Comparison of ENCODE assay signal across 17 cellular contexts in genomic region chr4:152258391-152258790, GRCh38.
DNase-seq lines count a peak whose midpoint lies in the region; ATAC-seq and TF ChIP-seq lines count a peak whose summit lies in the region.
"Had no signal": no experiment of that assay in that cellular context is flagged by ENCODE, and none has a peak within 500 bp of the region (broad histone marks: within the 10 kb centered on the region; RNA-seq: fewer than 3 reads in every experiment).

No MANE protein-coding gene starts in this region.

- H3K9me3 ChIP-seq in CD4-positive, alpha-beta T cell (ENCODE audit: control insufficient read depth, low read length), result no peaks in the 10 kb centered on the region
- H3K9me3 ChIP-seq in adipocyte (ENCODE audit: control insufficient read depth, low read length) (peaks cover 15% of the 10 kb centered on the region), mesodermal cell (ENCODE audit: control insufficient read depth, low read length) (peaks cover 5% of the 10 kb centered on the region)

- H3K4me1 Mint-ChIP-seq in CD4-positive, alpha-beta T cell (ENCODE audit: low read depth), result no peaks in the 10 kb centered on the region
- H3K4me1 Mint-ChIP-seq in HFFc6 (ENCODE audit: low read depth), result no peaks in the 10 kb centered on the region

- no peak for TF ChIP-seq CTCF in CD4-positive, alpha-beta T cell (IDR thresholded peaks at IDR 0.05)
- TF ChIP-seq CTCF in HFFc6 (IDR thresholded peaks at IDR 0.05), result no peak
- no peak for TF ChIP-seq CTCF in GM13977 (IDR thresholded peaks at IDR 0.05; ENCODE audit: extremely low read depth, insufficient read depth, missing control alignments)

- DNase-seq in CD4-positive, alpha-beta T cell, result no peak
- DNase-seq in HFFc6 (no peak), adipocyte (ENCODE audit: low read depth) (no peak), NCI-H2196 (lab: John Stamatoyannopoulos, UW; ENCODE audit: unreplicated experiment) (no peak), NCI-H748 treated with DMSO at 0.1 percent for 48 hours (lab: John Stamatoyannopoulos, UW) (no peak), GM13977 (ENCODE audit: low spot score) (no peak)
- DNase-seq: AML-193, cerebellar nuclear complex, foreskin melanocyte, GDM1, left ventricle myocardium superior, NCI-H2171 treated with DMSO at 0.1 percent for 48 hours, RPMI8226, small intestine had no signal

- H3K27me3 Mint-ChIP-seq in CD4-positive, alpha-beta T cell, result no peaks in the 10 kb centered on the region
- H3K27me3 Mint-ChIP-seq in HFFc6 (ENCODE audit: insufficient read depth), result no peaks in the 10 kb centered on the region

- WGBS in mesodermal cell (ENCODE audit: insufficient coverage in 2 of 2), 2 experiments, result 40 to 100% methylated on average over 1 of the region's 5 CpGs

- H3K9ac ChIP-seq in adipocyte (ENCODE audit: low read length), result peak overlapping the region; percentile 58

- H3K4me3 Mint-ChIP-seq in CD4-positive, alpha-beta T cell, result no peak overlapping the region
- H3K4me3 Mint-ChIP-seq in HFFc6, result peak overlapping the region; percentile 63

- H3K27me3 ChIP-seq in CD4-positive, alpha-beta T cell (ENCODE audit: control insufficient read depth, insufficient read depth, low read length), result no peaks in the 10 kb centered on the region
- no peaks in the 10 kb centered on the region for H3K27me3 ChIP-seq in adipocyte (replicated peaks; ENCODE audit: control insufficient read depth, insufficient read depth, low read length)

- in situ Hi-C loops in GM13977 (cut with MboI; ENCODE audit: low pct_unique_long_range_greater_than_20kb, low sequenced_read_pairs, unreplicated experiment), result no loop called here

- H3K4me3 ChIP-seq in adipocyte (ENCODE audit: low read length) (no peak overlapping the region), mesodermal cell (ENCODE audit: extremely low read depth, insufficient read depth, low read length, poor library complexity, severe bottlenecking) (no peak overlapping the region)
- H3K4me3 ChIP-seq: K562 had no signal

- no peak overlapping the region for H3K27ac ChIP-seq in CD4-positive, alpha-beta T cell (ENCODE audit: low read depth, low read length)
- peak overlapping the region; percentile 96 for H3K27ac ChIP-seq in mesodermal cell (ENCODE audit: low read depth, low read length, severe bottlenecking)
- H3K27ac ChIP-seq: VCaP had no signal

- H3K9me3 Mint-ChIP-seq in CD4-positive, alpha-beta T cell, result peaks cover 3% of the 10 kb centered on the region
- peaks cover 5% of the 10 kb centered on the region; the same call in 1 of the 2 replicates for H3K9me3 Mint-ChIP-seq in HFFc6

- ATAC-seq in CD4-positive, alpha-beta T cell (ENCODE audit: poor library complexity), result no peak
- ATAC-seq: K562 had no signal

- POLR2A ChIA-PET in CD4-positive, alpha-beta T cell (lab: Charles Lee), result interaction anchor here (1.5 to 1.7 kb wide), 3 partner anchors 12 to 158 kb away, joined by 4 to 7 read pairs (median 5); no protein-coding TSS in a partner anchor

- intact Hi-C loops in CD4-positive, alpha-beta T cell (cut with DNase I, micrococcal nuclease), result loop anchor here in 1 of 2 experiments (10.0 kb wide), 1 partner anchor 154 kb away; no protein-coding TSS in a partner anchor

- CTCF ChIA-PET in CD4-positive, alpha-beta T cell (lab: Charles Lee), result interaction anchor here (0.6 kb wide), 1 partner anchor 383 kb away, joined by 3 read pairs; no protein-coding TSS in a partner anchor

- peaks cover 11% of the 10 kb centered on the region for H3K4me1 ChIP-seq in adipocyte (ENCODE audit: control insufficient read depth, insufficient read depth, low read length)
- peaks cover 34% of the 10 kb centered on the region for H3K4me1 ChIP-seq in mesodermal cell (ENCODE audit: control insufficient read depth, insufficient read depth, low read length, poor library complexity, severe bottlenecking)

- peak overlapping the region; percentile 61 for H3K27ac Mint-ChIP-seq in CD4-positive, alpha-beta T cell
- H3K27ac Mint-ChIP-seq in HFFc6, result no peak overlapping the region

- H3K36me3 ChIP-seq in adipocyte (ENCODE audit: control insufficient read depth, insufficient read depth, low read length, severe bottlenecking) (no peaks in the 10 kb centered on the region), mesodermal cell (ENCODE audit: control insufficient read depth, insufficient read depth, low read length) (no peaks in the 10 kb centered on the region)

- H3K36me3 Mint-ChIP-seq in CD4-positive, alpha-beta T cell (ENCODE audit: low read depth), result no peaks in the 10 kb centered on the region
- no peaks in the 10 kb centered on the region; the same call in 1 of the 2 replicates for H3K36me3 Mint-ChIP-seq in HFFc6 (ENCODE audit: low read depth)
